1 cellular context compared by ENCODE assay signal in genomic region chr1:247639381-247639981, GRCh38.
TF ChIP-seq lines count a peak whose summit lies in the region.

No MANE protein-coding gene starts in this region.

TF ChIP-seq in IMR-90, 13 proteins besides CTCF, POLR2A, EP300 and RAD21 (continued from another document):
- no peak for TF ChIP-seq ELK1 (IDR thresholded peaks at IDR 0.05; ENCODE audit: borderline replicate concordance, low read depth, low read length)
- no peak for TF ChIP-seq CEBPB (IDR thresholded peaks at IDR 0.05; ENCODE audit: low read depth, low read length)
- TF ChIP-seq RFX5 (IDR thresholded peaks at IDR 0.05; ENCODE audit: low read depth, low read length), result no peak
- TF ChIP-seq RCOR1 (IDR thresholded peaks at IDR 0.05; ENCODE audit: insufficient replicate concordance, low read length), result no peak
- no peak for TF ChIP-seq SMC3 (IDR thresholded peaks at IDR 0.05; ENCODE audit: low read depth, low read length)
- TF ChIP-seq MAZ (IDR thresholded peaks at IDR 0.05; ENCODE audit: borderline replicate concordance, low read depth, low read length), result no peak
- no peak for TF ChIP-seq NFE2L2 (IDR thresholded peaks at IDR 0.05; ENCODE audit: low read depth, low read length)
- TF ChIP-seq BHLHE40 (IDR thresholded peaks at IDR 0.05; ENCODE audit: low read depth, low read length), result no peak
- TF ChIP-seq CHD1 (IDR thresholded peaks at IDR 0.05; ENCODE audit: low read depth, low read length), result no peak
- TF ChIP-seq FOS (IDR thresholded peaks at IDR 0.05; ENCODE audit: low read depth, low read length), result no peak
- TF ChIP-seq USF2 (IDR thresholded peaks at IDR 0.05; ENCODE audit: low read depth, low read length), result no peak
